22 cellular contexts compared by ENCODE assay signal in the genomic region with DNA sequence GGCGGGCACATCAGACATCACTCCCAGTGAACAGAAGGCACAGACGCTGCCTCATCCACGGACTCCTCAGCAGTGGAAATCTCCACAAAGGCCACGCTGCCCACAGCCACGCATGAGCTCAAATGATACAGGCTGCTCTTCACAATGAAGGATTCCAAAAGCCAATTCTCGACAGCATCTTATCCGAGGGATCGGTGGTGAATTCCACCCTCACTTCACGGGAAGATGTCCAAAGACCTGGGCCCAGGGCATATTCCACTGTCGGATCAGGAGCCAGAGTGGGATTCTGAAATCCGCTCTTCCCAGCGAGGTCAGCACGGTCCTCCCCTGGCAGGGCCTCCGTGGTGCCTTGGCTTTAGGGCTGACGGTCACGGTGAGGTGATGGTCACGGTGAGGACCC.
"Had no signal": no experiment of that assay in that cellular context is flagged by ENCODE, and none has a peak within 500 bp of the region (broad histone marks: within the 10 kb centered on the region; RNA-seq: fewer than 3 reads in every experiment).

No MANE protein-coding gene starts in this region.

- H3K36me3 ChIP-seq: gastrocnemius medialis, right lobe of liver, thoracic aorta had no signal

- H3K4me1 ChIP-seq: esophagus muscularis mucosa, gastrocnemius medialis, heart right ventricle, psoas muscle, spleen, stomach had no signal

- ATAC-seq: gastrocnemius medialis; heart right ventricle; left lobe of liver; mucosa of descending colon; naive thymus-derived CD8-positive, alpha-beta T cell; psoas muscle; right lobe of liver; stimulated activated memory B cell treated with anti-CD40 and anti-IgM and Interleukin-4, amounts not matched to agents 10 μg/mL and 1 μg/mL and 100 μg/mL, for 72 hours had no signal

- H3K4me3 ChIP-seq: esophagus muscularis mucosa, gastrocnemius medialis, heart right ventricle, mucosa of descending colon, psoas muscle, right lobe of liver, spleen, stomach, thoracic aorta had no signal

- H3K27ac ChIP-seq: epithelial cell of prostate, esophagus muscularis mucosa, gastrocnemius medialis, heart right ventricle, parathyroid adenoma, psoas muscle, right lobe of liver, spleen, stomach, thoracic aorta had no signal

- H3K9me3 ChIP-seq: esophagus muscularis mucosa, gastrocnemius medialis, heart right ventricle, mucosa of descending colon, psoas muscle, right lobe of liver, spleen, stomach, thoracic aorta had no signal

- DNase-seq: effector memory CD4-positive, alpha-beta T cell; gastrocnemius medialis; heart right ventricle; islet precursor cell; mucosa of descending colon; naive thymus-derived CD8-positive, alpha-beta T cell; psoas muscle; retina; spleen; stimulated activated CD4-positive, alpha-beta T cell treated with anti-CD3 and anti-CD28 coated beads, Interleukin-15, amount 100 ng/mL, for 24 hours; stimulated activated CD4-positive, alpha-beta T cell treated with anti-CD3 and anti-CD28 coated beads, Interleukin-1b, Interleukin-23, amount 100 ng/mL, for 48 hours; stimulated activated CD4-positive, alpha-beta T cell treated with anti-CD3 and anti-CD28 coated beads, Interleukin-4, amount 100 ng/mL, for 24 hours; stomach; substantia nigra; trophoblast cell had no signal

- H3K27me3 ChIP-seq: esophagus muscularis mucosa, gastrocnemius medialis, heart right ventricle, right lobe of liver, spleen, stomach had no signal
